17 cellular contexts compared by ENCODE assay signal in the genomic region with DNA sequence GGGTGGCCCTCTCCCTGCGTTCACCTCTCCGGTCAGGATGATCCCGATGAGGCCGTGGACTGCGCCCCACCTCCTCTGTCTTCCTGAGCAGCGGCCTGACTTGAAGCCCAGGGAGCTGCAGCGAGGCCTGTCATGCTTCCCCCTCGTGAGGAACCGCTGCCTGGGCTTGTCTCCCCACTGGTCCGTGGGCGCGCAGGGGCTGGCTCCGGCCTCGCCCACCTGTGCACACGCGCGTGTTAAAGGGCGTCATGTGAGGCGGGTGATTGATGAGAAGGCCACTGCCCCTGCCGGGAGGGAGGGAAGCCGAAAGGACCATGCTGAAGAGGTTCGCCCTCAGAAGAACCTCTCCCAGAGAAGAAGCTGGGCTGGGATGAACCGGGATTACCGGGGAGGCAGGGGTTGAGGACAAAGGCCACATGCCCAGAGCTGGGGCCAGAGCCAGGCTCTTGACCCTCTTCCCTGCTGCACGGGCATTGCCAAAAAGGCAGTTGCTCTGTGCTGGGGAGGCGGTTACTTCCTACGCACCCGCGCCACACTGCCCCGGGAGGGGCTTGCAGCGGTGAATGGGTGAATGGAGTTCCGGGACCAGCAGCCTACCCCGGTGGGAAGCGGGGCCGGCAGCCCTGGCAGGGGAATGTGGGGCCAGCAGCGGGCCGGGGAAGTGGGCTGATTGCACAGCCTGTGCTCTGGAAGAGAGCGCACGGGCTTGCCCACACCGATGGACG.
DNase-seq lines count a peak whose midpoint lies in the region; ATAC-seq and TF ChIP-seq lines count a peak whose summit lies in the region.
"Had no signal": no experiment of that assay in that cellular context is flagged by ENCODE, and none has a peak within 500 bp of the region (broad histone marks: within the 10 kb centered on the region; RNA-seq: fewer than 3 reads in every experiment).

No MANE protein-coding gene starts in this region.

- H3K27ac ChIP-seq in Panc1 (ENCODE audit: low read length) (peak overlapping the region; percentile 86; the same call in 1 of the 2 replicates), esophagus squamous epithelium (no peak overlapping the region), vagina (no peak overlapping the region)
- H3K27ac ChIP-seq: SJCRH30 had no signal

- POLR2A ChIA-PET in Panc1 (lab: Charles Lee), result no interaction called here

- CTCF ChIA-PET in Panc1 (lab: Charles Lee), result no interaction called here

- BruUV-seq in Panc1 (replicated peaks; lab: Mats Ljungman, UMichigan), result no TSS peak

- ATAC-seq in Panc1 (no peak), left lobe of liver (peak; percentile 56), omental fat pad (ENCODE audit: low FRiP score) (peak; percentile 10), GM21576 (IDR thresholded peaks at IDR 0.05; ENCODE audit: unreplicated experiment) (no peak), GM21717 (IDR thresholded peaks at IDR 0.05; ENCODE audit: unreplicated experiment) (no peak)

- no peaks in the 10 kb centered on the region for H3K27me3 ChIP-seq in Panc1 (ENCODE audit: control insufficient read depth, insufficient read depth, low read length)
- H3K27me3 ChIP-seq in esophagus squamous epithelium, result no peaks in the 10 kb centered on the region
- no peaks in the 10 kb centered on the region for H3K27me3 ChIP-seq in vagina
- H3K27me3 ChIP-seq: SJCRH30 had no signal

- no peak for TF ChIP-seq CTCF in Panc1 (IDR thresholded peaks at IDR 0.05)
- no peak for TF ChIP-seq CTCF in omental fat pad (IDR thresholded peaks at IDR 0.05)
- no peak for TF ChIP-seq CTCF in esophagus squamous epithelium (IDR thresholded peaks at IDR 0.05)
- no peak for TF ChIP-seq CTCF in vagina (IDR thresholded peaks at IDR 0.05)

- TF ChIP-seq POLR2A in esophagus squamous epithelium (IDR thresholded peaks at IDR 0.05) (no peak), vagina (IDR thresholded peaks at IDR 0.05) (no peak)

- H3K4me3 ChIP-seq in Panc1 (ENCODE audit: low read depth in 2 of 2, low read length in 2 of 2), result no peak overlapping the region
- no peak overlapping the region for H3K4me3 ChIP-seq in esophagus squamous epithelium
- no peak overlapping the region for H3K4me3 ChIP-seq in vagina
- H3K4me3 ChIP-seq: SJCRH30 had no signal

- WGBS in esophagus squamous epithelium, 2 donors, result 75 to 87% methylated on average over 6 to 18 of the region's 41 CpGs

- H3K4me1 ChIP-seq in Panc1 (ENCODE audit: control insufficient read depth, insufficient read depth, low read length) (peaks cover 56% of the 10 kb centered on the region), esophagus squamous epithelium (peaks cover 21 to 53% (median 25%) of the 10 kb centered on the region in 3 donors), vagina (peaks cover 30% of the 10 kb centered on the region)

- H3K9me3 ChIP-seq in Panc1 (ENCODE audit: control insufficient read depth, insufficient read depth, low read depth, low read length), result no peaks in the 10 kb centered on the region
- no peaks in the 10 kb centered on the region for H3K9me3 ChIP-seq in esophagus squamous epithelium
- no peaks in the 10 kb centered on the region for H3K9me3 ChIP-seq in vagina
- H3K9me3 ChIP-seq: SJCRH30 had no signal

- DNase-seq in CD1c-positive myeloid dendritic cell (ENCODE audit: extremely low spot score) (peak; percentile 15), Panc1 (ENCODE audit: low read depth, low spot score) (no peak), left lobe of liver (ENCODE audit: low spot score) (peak; percentile 84), omental fat pad (ENCODE audit: low spot score) (no peak), esophagus squamous epithelium (lab: John Stamatoyannopoulos, UW) (no peak), vagina (ENCODE audit: extremely low spot score in 2 of 2) (no peak)
- DNase-seq: C1 segment of cervical spinal cord, COR-L47, KG1, NCI-H1048, NCI-H1694, NCI-H2107, NCI-H446 treated with DMSO at 0.1 percent for 48 hours, NCI-H774 had no signal

- H3K36me3 ChIP-seq in Panc1 (ENCODE audit: control insufficient read depth, insufficient read depth, low read length) (no peaks in the 10 kb centered on the region), esophagus squamous epithelium (no peaks in the 10 kb centered on the region), vagina (no peaks in the 10 kb centered on the region)
- H3K36me3 ChIP-seq: SJCRH30 had no signal

- intact Hi-C loops in Panc1 (cut with micrococcal nuclease; ENCODE audit: unreplicated experiment), result no loop called here
- intact Hi-C loops in esophagus squamous epithelium (cut with DNase I), result no loop called here
- intact Hi-C loops in vagina (cut with DNase I), result no loop called here

- in situ Hi-C loops in Panc1 (cut with HindIII; ENCODE audit: low pct_unique_long_range_greater_than_20kb, low sequenced_read_pairs), result no loop called here

Comparison
In these comparisons a context has a peak if more than half of its experiments do, and no peak if none do; other contexts are left out.
1. DNase-seq: peak in CD1c-positive myeloid dendritic cell (single experiment) and left lobe of liver (single experiment); none in Panc1 (single experiment), omental fat pad (single experiment), esophagus squamous epithelium (single experiment) and vagina (0 of 2).
2. ATAC-seq: peak in left lobe of liver (single experiment) and omental fat pad (single experiment); none in Panc1 (single experiment), GM21576 (single experiment) and GM21717 (single experiment).